23 cellular contexts compared by ENCODE assay signal in genomic region chrX:133373366-133374079, GRCh38. TPM values are rescaled to one million over a fixed set of nuclear protein-coding genes. Genes with fewer than 3 reads are reported as not detected.
DNase-seq lines count a peak whose midpoint lies in the region; ATAC-seq and FAIRE-seq lines count a peak whose summit lies in the region.
"Had no signal": no experiment of that assay in that cellular context is flagged by ENCODE, and none has a peak within 500 bp of the region (broad histone marks: within the 10 kb centered on the region; RNA-seq: fewer than 3 reads in every experiment).

No MANE protein-coding gene starts in this region.

- ATAC-seq in HG02798 (IDR thresholded peaks at IDR 0.05; ENCODE audit: poor library complexity, unreplicated experiment) (peak; percentile 52), HG03571 (IDR thresholded peaks at IDR 0.05; ENCODE audit: unreplicated experiment) (no peak)
- ATAC-seq: SK-N-SH treated with all-trans-retinoic acid at 6 μM for 48 hours had no signal

- FAIRE-seq in GM19239 (lab: Jason Lieb, UNC): peak; percentile 35
- FAIRE-seq in colon (lab: Jason Lieb, UNC): peak; percentile 24

- DNase-seq in GM19239 (ENCODE audit: insufficient read length, low spot score) (no peak), renal cortical epithelial cell (ENCODE audit: low read depth) (peak; percentile 28), NCI-H1694 (lab: John Stamatoyannopoulos, UW) (no peak), medulla oblongata (ENCODE audit: extremely low spot score) (no peak)
- DNase-seq: activated B cell treated with CpG ODN at 0.5 μM for 24 hours; activated CD4-positive, alpha-beta memory T cell treated with anti-CD3 and anti-CD28 coated beads for 36 hours; activated naive CD8-positive, alpha-beta T cell treated with anti-CD3 and anti-CD28 coated beads for 36 hours; COR-L47; DND-41; head of caudate nucleus; mesenchymal stem cell; NCI-H1105; NCI-H2081; NCI-H226; occipital lobe; spleen; stimulated activated CD4-positive, alpha-beta T cell treated with anti-CD3 and anti-CD28 coated beads, Interleukin-4, amount 100 ng/mL, for 24 hours; stimulated activated naive CD4-positive, alpha-beta T cell; T-helper 9 cell had no signal

RNA-seq across cellular contexts. Expression of gene GPC4, which starts 41.8 kb away (rescaled TPM):
- total RNA-seq in renal cortical epithelial cell: 19.4 and 80.6 TPM in 2 replicates
- total RNA-seq: activated CD4-positive, alpha-beta memory T cell treated with anti-CD3 and anti-CD28 coated beads for 36 hours; activated naive CD8-positive, alpha-beta T cell treated with anti-CD3 and anti-CD28 coated beads for 36 hours had no signal
